In the genomic region with DNA sequence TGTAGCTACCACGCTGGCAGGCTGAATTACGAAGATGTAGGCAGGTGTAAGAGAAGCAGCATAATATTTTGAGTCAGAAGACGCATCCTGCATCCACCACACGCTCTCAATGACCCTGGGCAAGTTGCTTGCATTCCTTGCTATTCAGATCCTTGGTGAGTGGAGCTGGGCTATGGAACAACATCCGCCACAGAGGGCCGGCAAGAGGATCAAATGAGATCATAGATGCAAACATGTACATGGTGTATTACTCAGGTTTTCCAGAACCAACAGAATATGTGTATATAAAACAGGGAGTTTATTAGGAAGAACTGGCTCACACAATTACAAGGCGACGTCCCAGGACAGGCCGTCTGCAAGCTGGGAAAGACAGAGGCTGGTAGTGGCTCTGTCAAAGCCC, we compare ENCODE assay signal across 1 cellular context.
TF ChIP-seq lines count a peak whose summit lies in the region.

No MANE protein-coding gene starts in this region.

TF ChIP-seq in IMR-90, 13 proteins besides CTCF, POLR2A, EP300 and RAD21:
- no peak for TF ChIP-seq RFX5 (IDR thresholded peaks at IDR 0.05; ENCODE audit: low read depth, low read length)
- no peak for TF ChIP-seq SMC3 (IDR thresholded peaks at IDR 0.05; ENCODE audit: low read depth, low read length)
- TF ChIP-seq, protein P1, sequence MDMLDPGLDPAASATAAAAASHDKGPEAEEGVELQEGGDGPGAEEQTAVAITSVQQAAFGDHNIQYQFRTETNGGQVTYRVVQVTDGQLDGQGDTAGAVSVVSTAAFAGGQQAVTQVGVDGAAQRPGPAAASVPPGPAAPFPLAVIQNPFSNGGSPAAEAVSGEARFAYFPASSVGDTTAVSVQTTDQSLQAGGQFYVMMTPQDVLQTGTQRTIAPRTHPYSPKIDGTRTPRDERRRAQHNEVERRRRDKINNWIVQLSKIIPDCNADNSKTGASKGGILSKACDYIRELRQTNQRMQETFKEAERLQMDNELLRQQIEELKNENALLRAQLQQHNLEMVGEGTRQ (IDR thresholded peaks at IDR 0.05; ENCODE audit: low read depth, low read length) = no peak
- TF ChIP-seq, protein P2, sequence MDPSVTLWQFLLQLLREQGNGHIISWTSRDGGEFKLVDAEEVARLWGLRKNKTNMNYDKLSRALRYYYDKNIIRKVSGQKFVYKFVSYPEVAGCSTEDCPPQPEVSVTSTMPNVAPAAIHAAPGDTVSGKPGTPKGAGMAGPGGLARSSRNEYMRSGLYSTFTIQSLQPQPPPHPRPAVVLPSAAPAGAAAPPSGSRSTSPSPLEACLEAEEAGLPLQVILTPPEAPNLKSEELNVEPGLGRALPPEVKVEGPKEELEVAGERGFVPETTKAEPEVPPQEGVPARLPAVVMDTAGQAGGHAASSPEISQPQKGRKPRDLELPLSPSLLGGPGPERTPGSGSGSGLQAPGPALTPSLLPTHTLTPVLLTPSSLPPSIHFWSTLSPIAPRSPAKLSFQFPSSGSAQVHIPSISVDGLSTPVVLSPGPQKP (IDR thresholded peaks at IDR 0.05; ENCODE audit: borderline replicate concordance, low read depth, low read length) = no peak
- no peak for TF ChIP-seq MXI1 (IDR thresholded peaks at IDR 0.05; ENCODE audit: borderline replicate concordance, low read depth, low read length)
- no peak for TF ChIP-seq NFE2L2 (IDR thresholded peaks at IDR 0.05; ENCODE audit: low read depth, low read length)
- TF ChIP-seq FOS (IDR thresholded peaks at IDR 0.05; ENCODE audit: low read depth, low read length) = no peak
